ENCODE assay signal across 8 cellular contexts in the genomic region with DNA sequence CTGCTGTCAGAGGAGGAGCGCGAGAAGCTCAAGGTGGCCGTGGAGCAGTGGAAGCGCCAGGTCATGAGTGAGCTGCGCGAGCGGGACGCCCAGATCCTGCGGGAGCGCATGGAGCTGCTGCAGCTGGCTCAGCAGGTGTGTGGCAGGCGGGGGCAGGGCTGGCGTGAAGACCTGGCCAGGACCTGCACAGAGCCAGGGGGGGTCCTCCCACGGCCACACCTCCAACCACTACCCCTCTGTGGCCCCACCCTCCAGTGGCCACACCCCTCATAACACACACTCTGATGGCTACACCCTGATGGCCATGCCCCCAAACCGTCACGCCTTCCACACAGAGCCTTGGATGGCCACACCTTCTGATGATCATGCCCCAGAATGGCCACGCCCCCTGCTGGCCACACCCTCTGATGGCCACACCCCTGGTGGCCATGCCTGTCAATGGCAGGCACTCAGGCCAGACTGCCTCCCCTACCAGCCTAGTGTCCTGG. TPM values are rescaled to one million over a fixed set of nuclear protein-coding genes. Genes with fewer than 3 reads are reported as not detected.
DNase-seq lines count a peak whose midpoint lies in the region; ATAC-seq, FAIRE-seq and TF ChIP-seq lines count a peak whose summit lies in the region.

No MANE protein-coding gene starts in this region.

- no TSS peak for BruUV-seq in K562 (replicated peaks; lab: Mats Ljungman, UMichigan)

- no peak overlapping the region for H3K27ac ChIP-seq in K562 (ENCODE audit: extremely low read depth, low read depth, low read length)
- H3K27ac ChIP-seq in pancreas: no peak overlapping the region

- no peak for TF ChIP-seq EP300 in K562 (IDR thresholded peaks at IDR 0.05; ENCODE audit: low read length)

- WGBS in K562 (ENCODE audit: insufficient coverage, low coverage, missing lambda C conversion rate): 3% methylated on average over 3 of the region's 16 CpGs
- 26 to 27% methylated on average over 13 to 16 of the region's 16 CpGs for WGBS in pancreas, 2 donors

- no peak for TF ChIP-seq POLR2A in K562 (conservative IDR thresholded peaks at IDR 0.05)

- H3K9me3 ChIP-seq in K562 (replicated peaks; ENCODE audit: control insufficient read depth, insufficient read depth, low read depth, low read length) (no peaks in the 10 kb centered on the region), pancreas (no peaks in the 10 kb centered on the region)

- ATAC-seq in HG02759 (IDR thresholded peaks at IDR 0.05; ENCODE audit: unreplicated experiment): peak; percentile 67
- peak; percentile 100 for ATAC-seq in K562
- peak; percentile 48 to 77 (median 58) for ATAC-seq in pancreas
- ATAC-seq in GM19328 (IDR thresholded peaks at IDR 0.05; ENCODE audit: unreplicated experiment): no peak

- POLR2A ChIA-PET in K562 (lab: Yijun Ruan, JAX): no interaction called here

- no peaks in the 10 kb centered on the region for H3K79me2 ChIP-seq in K562 (ENCODE audit: control insufficient read depth, insufficient read depth, low read length)

- no peaks in the 10 kb centered on the region for H3K9me1 ChIP-seq in K562 (ENCODE audit: control insufficient read depth, insufficient read depth, low read length)

- H3K4me2 ChIP-seq in K562 (ENCODE audit: insufficient read depth, low read length): no peak overlapping the region

- in situ Hi-C loops in K562 (cut with MboI): no loop called here

- H3K4me1 ChIP-seq in K562 (replicated peaks in 1 of 2; ENCODE audit: control insufficient read depth in 2 of 2, insufficient read depth in 2 of 2, low read length in 2 of 2) (peaks cover 0 to 17% of the 10 kb centered on the region in 2 experiments; a peak in 3 of 5 replicates), pancreas (peaks cover 0 to 8% (median 0%) of the 10 kb centered on the region in 3 donors)

- H3K36me3 ChIP-seq in K562 (ENCODE audit: control insufficient read depth, insufficient read depth, low read length) (no peaks in the 10 kb centered on the region), pancreas (no peaks in the 10 kb centered on the region)

- peaks cover 5% of the 10 kb centered on the region; the same call in 1 of the 2 replicates for H4K20me1 ChIP-seq in K562 (replicated peaks; ENCODE audit: control insufficient read depth, insufficient read depth, low read length)

- H2AFZ ChIP-seq in K562 (ENCODE audit: low read depth, low read length): no peak overlapping the region

- intact Hi-C loops in K562 (cut with micrococcal nuclease) (no loop called here), pancreas (cut with DNase I) (no loop called here)

- TF ChIP-seq RAD21 in K562 (CRISPR knock-in tag; conservative IDR thresholded peaks at IDR 0.05 in 1 of 2, IDR thresholded peaks at IDR 0.05 in 1 of 2): no peak

- DNase-seq in NCI-H345 (lab: John Stamatoyannopoulos, UW): peak; percentile 9
- DNase-seq in NCI-H345 treated with DMSO at 0.1 percent for 48 hours (lab: John Stamatoyannopoulos, UW; ENCODE audit: unreplicated experiment): no peak
- DNase-seq in NCI-H526 treated with DMSO at 0.1 percent for 48 hours (lab: John Stamatoyannopoulos, UW): peak; percentile 86
- DNase-seq in K562 (ENCODE audit: extremely low read depth in 1 of 4, low spot score in 3 of 4): peak; percentile 73 to 85 (median 84)
- DNase-seq in pancreas: peak in 5 of 6 donors; percentile 22 to 71 (median 62)
- DNase-seq in cortex of kidney (lab: John Stamatoyannopoulos, UW): no peak

- peak in 2 of 3 experiments; percentile 36 to 46; a peak in 2 of 6 replicates for TF ChIP-seq CTCF in K562 (IDR thresholded peaks at IDR 0.05 in 2 of 3, conservative IDR thresholded peaks at IDR 0.05 in 1 of 3; ENCODE audit: insufficient read depth in 2 of 3, low read depth in 1 of 3, low read length in 3 of 3)
- TF ChIP-seq CTCF in pancreas (IDR thresholded peaks at IDR 0.05): no peak

- peaks cover 0 to 24% of the 10 kb centered on the region in 2 experiments; a peak in 2 of 5 replicates for H3K27me3 ChIP-seq in K562 (ENCODE audit: control insufficient read depth in 2 of 2, insufficient read depth in 2 of 2, low read length in 2 of 2)
- no peaks in the 10 kb centered on the region for H3K27me3 ChIP-seq in pancreas

- peak; percentile 91 for FAIRE-seq in K562 (lab: Jason Lieb, UNC)
- FAIRE-seq in pancreas (lab: Jason Lieb, UNC): no peak

- CTCF ChIA-PET in K562 (lab: Yijun Ruan, JAX; ENCODE audit: low intra/inter-chr PET ratio): no interaction called here

- H3K4me3 ChIP-seq in K562 (no peak overlapping the region), pancreas (no peak overlapping the region)

- H3K9ac ChIP-seq in K562 (ENCODE audit: insufficient read depth in 1 of 2, low read depth in 2 of 2, low read length in 2 of 2): no peak overlapping the region

TF ChIP-seq in K562, 482 proteins besides CTCF, POLR2A, EP300 and RAD21 (continues in another document):
- TF ChIP-seq ATF1 (CRISPR knock-in tag; IDR thresholded peaks at IDR 0.05) (no peak), ATF1 (tag; IDR thresholded peaks at IDR 0.05) (0 out of 2 replicates have a peak, but pooled peaks have one; percentile 22), CTBP1 (IDR thresholded peaks at IDR 0.05; ENCODE audit: borderline replicate concordance) (peak; percentile 42; the same call in 1 of the 2 replicates), RERE (CRISPR knock-in tag; IDR thresholded peaks at IDR 0.05; ENCODE audit: borderline replicate concordance) (no peak), YY1 (IDR thresholded peaks at IDR 0.05; ENCODE audit: borderline replicate concordance in 1 of 3, control insufficient read depth in 1 of 3, extremely low read depth in 1 of 3, insufficient read depth in 3 of 3, insufficient read length in 1 of 3, insufficient replicate concordance in 2 of 3, low read depth in 1 of 3, low read length in 2 of 3) (peak in 1 of 3 experiments; percentile 50), FOXJ2 (tag; IDR thresholded peaks at IDR 0.05) (no peak)

RNA-seq across cellular contexts. Expression of gene DPYSL4, which starts 23.4 kb away (rescaled TPM):
- total RNA-seq in K562 (2011; cell fraction: chromatin; rRNA removed; ENCODE audit: low replicate concordance): 0.25 and 0.32 TPM in 2 replicates
- 0.26 TPM in 1 of 2 replicates, not detected in the other for total RNA-seq in K562 (2011; cell fraction: nucleolus; rRNA removed)
- 0.15 TPM in 1 of 2 replicates, not detected in the other for total RNA-seq in K562 (2011; cell fraction: nucleoplasm; rRNA removed)
- total RNA-seq in K562 (2014; rRNA removed): not detected in 2 replicates
- not detected in 2 replicates for total RNA-seq in K562 (2014; rRNA removed; fragmentation: Illumina TruSeq; extraction: Trizol)
- not detected in 2 replicates for total RNA-seq in K562 (2015; rRNA removed; fragmentation: Illumina TruSeq; extraction: Trizol)
- 0.11 TPM in 1 of 2 replicates, not detected in the other for total RNA-seq in K562 (2021)
- polyA plus RNA-seq in K562 (2011; rRNA removed): 0.03 TPM in 1 of 2 replicates, not detected in the other
- not detected in 2 replicates for polyA plus RNA-seq in K562 (2011; cell fraction: cytosol; rRNA removed)
- 0.08 and 0.40 TPM in 2 replicates for polyA plus RNA-seq in K562 (2011; cell fraction: nucleus; rRNA removed)
- polyA plus RNA-seq in K562 (2012): 0.07 and 0.24 TPM in 2 replicates
- polyA plus RNA-seq in K562 (2014; fragmentation: Illumina TruSeq; extraction: Trizol): not detected in 2 replicates
- polyA plus RNA-seq in K562 (2014; fragmentation: Nextera tagmentation; extraction: Ambion mirVana): not detected
- not detected in 2 replicates for polyA plus RNA-seq in K562 (2014; rRNA removed)
- polyA minus RNA-seq in K562 (2011; rRNA and poly(A)+ RNA removed): not detected in 2 replicates
- not detected in 2 replicates for polyA minus RNA-seq in K562 (2011; cell fraction: cytosol; rRNA and poly(A)+ RNA removed)
- polyA minus RNA-seq in K562 (2011; cell fraction: nucleus; rRNA and poly(A)+ RNA removed): 0.54 TPM in 1 of 2 replicates, not detected in the other
- 1 to 10 TPM in 3 of 6 donors, under 1 TPM in 3; 0.46 to 2.7 (median 0.85) TPM for total RNA-seq in pancreas
- polyA plus RNA-seq in pancreas: 1 to 10 TPM; 1.4 to 2.8 TPM

Comparison
In these comparisons a context has a peak if more than half of its experiments do, and no peak if none do; other contexts are left out.
1. DNase-seq: peak in NCI-H345 (single experiment), NCI-H526 treated with DMSO at 0.1 percent for 48 hours (single experiment), K562 (4 of 4) and pancreas (5 of 6); none in NCI-H345 treated with DMSO at 0.1 percent for 48 hours (single experiment) and cortex of kidney (single experiment).
2. CTCF ChIP-seq: peak in K562 (2 of 3); none in pancreas (0 of 4).